Comparison of ENCODE assay signal across 1 cellular context in the genomic region with DNA sequence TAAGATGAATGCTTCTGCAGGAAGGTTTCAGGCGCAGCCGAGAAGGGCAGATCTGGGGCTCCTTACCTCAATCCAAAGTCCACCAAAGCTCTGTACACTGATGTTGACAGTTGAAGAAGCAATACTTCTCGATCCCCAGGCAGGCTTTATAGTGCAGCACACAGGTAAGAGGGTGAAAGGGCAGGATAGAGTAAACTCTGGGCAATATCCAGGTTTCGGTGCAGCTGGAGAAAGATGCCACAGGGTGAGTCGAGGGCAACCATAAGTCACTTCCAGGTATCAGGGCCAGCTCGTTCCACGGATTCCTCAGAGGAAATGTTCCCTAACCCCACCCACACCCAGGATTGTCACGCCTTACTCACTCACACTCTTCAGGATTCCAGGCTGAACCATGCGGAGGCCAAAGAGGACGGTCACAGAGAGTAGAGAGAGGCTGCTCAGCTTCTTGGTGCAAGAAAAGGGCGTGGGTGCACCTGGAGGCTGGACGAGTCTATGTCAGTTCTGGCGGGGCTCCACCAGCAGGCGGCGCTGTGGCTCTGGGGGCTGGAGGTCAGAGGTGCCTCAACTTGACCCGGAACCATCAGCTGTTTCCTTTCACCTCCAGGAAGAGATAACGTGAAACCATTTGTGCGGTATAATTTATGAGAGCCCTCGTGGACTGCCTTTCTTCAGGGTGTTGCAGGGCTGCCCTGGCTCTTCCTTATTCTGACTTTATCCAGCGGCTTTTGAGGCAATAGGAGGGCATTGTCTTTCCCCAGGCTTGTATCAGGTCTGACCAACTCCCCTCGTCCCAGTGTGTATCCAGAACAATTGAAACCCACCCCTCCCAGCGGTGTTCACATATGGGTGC.
A peak's percentile ranks its signal among the peaks of the same experiment; 100 is the strongest.
TF ChIP-seq lines count a peak whose summit lies in the region.

No MANE protein-coding gene starts in this region.

TF ChIP-seq in H1, 55 proteins besides CTCF, POLR2A, EP300 and RAD21:
- peak; percentile 37; the same call in 1 of the 2 replicates for TF ChIP-seq PHF8 (conservative IDR thresholded peaks at IDR 0.05; ENCODE audit: low read depth, low read length)
- TF ChIP-seq JUND (IDR thresholded peaks at IDR 0.05; ENCODE audit: low read length), result peak; percentile 50; the same call in 1 of the 2 replicates
- TF ChIP-seq TAF1 (IDR thresholded peaks at IDR 0.05; ENCODE audit: low read depth, low read length), result no peak
- no peak for TF ChIP-seq BRCA1 (IDR thresholded peaks at IDR 0.05; ENCODE audit: low read depth, low read length)
- no peak for TF ChIP-seq SAP30 (IDR thresholded peaks at IDR 0.05; ENCODE audit: insufficient read depth, insufficient replicate concordance, low read length)
- TF ChIP-seq POU5F1 (IDR thresholded peaks at IDR 0.05; ENCODE audit: low read depth, low read length), result no peak
- TF ChIP-seq HDAC6 (IDR thresholded peaks at IDR 0.05; ENCODE audit: low read depth, low read length), result no peak
- TF ChIP-seq SIN3A (conservative IDR thresholded peaks at IDR 0.05 in 1 of 2, IDR thresholded peaks at IDR 0.05 in 1 of 2; ENCODE audit: low read depth in 1 of 2, low read length in 2 of 2), result 0 out of 4 replicates have a peak, but pooled peaks of 1 of the 2 experiments have one; percentile 39
- TF ChIP-seq SUZ12 (IDR thresholded peaks at IDR 0.05; ENCODE audit: low read length), result no peak
- TF ChIP-seq MAFK (IDR thresholded peaks at IDR 0.05; ENCODE audit: low read depth, low read length), result no peak
